In the genomic region with DNA sequence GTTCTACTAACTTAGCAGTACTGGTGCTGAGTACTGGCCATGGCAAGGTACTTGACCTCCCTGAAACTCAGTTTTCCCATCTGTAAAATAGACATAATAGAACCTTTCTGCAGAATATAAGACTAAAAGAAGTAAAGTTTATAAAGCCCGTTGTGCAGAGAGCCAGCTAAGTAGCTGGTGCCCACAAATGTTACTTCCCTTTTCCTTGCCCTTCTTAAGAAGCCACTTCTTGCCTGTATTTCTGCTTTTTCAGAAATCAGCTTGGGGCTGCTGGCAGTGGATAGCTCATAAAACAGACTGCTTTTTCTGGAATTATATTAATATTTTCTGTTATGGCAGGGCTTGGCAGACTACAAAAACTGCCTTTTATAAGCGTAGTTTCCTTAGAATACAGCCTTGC, we compare ENCODE assay signal across 1 cellular context. TPM values are rescaled to one million over a fixed set of nuclear protein-coding genes. Genes with fewer than 3 reads are reported as not detected.
"Had no signal": no experiment of that assay in that cellular context is flagged by ENCODE, and none has a peak within 500 bp of the region (broad histone marks: within the 10 kb centered on the region; RNA-seq: fewer than 3 reads in every experiment).

No MANE protein-coding gene starts in this region.

RNA-seq across cellular contexts. Expression of a gene that starts 40.7 kb away (rescaled TPM):
- total RNA-seq: MCF 10A had no signal
